In genomic region chr9:134702291-134702690, GRCh38 we compare ENCODE assay signal across 23 cellular contexts.
"Had no signal": no experiment of that assay in that cellular context is flagged by ENCODE, and none has a peak within 500 bp of the region (broad histone marks: within the 10 kb centered on the region; RNA-seq: fewer than 3 reads in every experiment).

No MANE protein-coding gene starts in this region.

- H3K27me3 ChIP-seq: ascending aorta, Peyer's patch had no signal

- DNase-seq: activated B cell treated with CpG ODN at 0.5 μM for 24 hours; activated CD4-positive, alpha-beta T cell treated with anti-CD3 and anti-CD28 coated beads for 1 hour; activated CD4-positive, alpha-beta T cell treated with anti-CD3 and anti-CD28 coated beads, Interleukin-2, amount 10 ng/mL, durations not matched to agents 24 days and 14 days; activated CD4-positive, alpha-beta T cell treated with anti-CD3 and anti-CD28 coated beads, Interleukin-2, amount 50 U/mL, for 48 hours; activated CD8-positive, alpha-beta memory T cell treated with anti-CD3 and anti-CD28 coated beads, Interleukin-2, amount 10 ng/mL, durations not matched to agents 7 days and 5 days; activated effector memory CD4-positive, alpha-beta T cell treated with anti-CD3 and anti-CD28 coated beads, Interleukin-2, amount 50 U/mL, for 16 hours; activated naive CD4-positive, alpha-beta T cell treated with Interleukin-2 at 50 U/mL for 16 hours; activated naive CD8-positive, alpha-beta T cell treated with anti-CD3 and anti-CD28 coated beads, Interleukin-2, amount 50 U/mL, for 24 hours; activated T-cell treated with anti-CD3 and anti-CD28 coated beads, Interleukin-2, amount 50 U/mL, for 24 hours; amniotic stem cell; Karpas-422; MM.1S; NCI-H1436; NCI-H2029 treated with DMSO at 0.1 percent for 48 hours; NCI-H446; NCI-H524; Peyer's patch; SIG-M5; T-cell; T-helper 2 cell had no signal

- H3K9me3 ChIP-seq: ascending aorta, Peyer's patch had no signal

- H3K4me3 ChIP-seq: ascending aorta, K562, Peyer's patch had no signal

- H3K27ac ChIP-seq: ascending aorta, Peyer's patch had no signal

- ATAC-seq: activated CD8-positive, alpha-beta memory T cell treated with anti-CD3 and anti-CD28 coated beads, Interleukin-2, amount 10 ng/mL, durations not matched to agents 7 days and 5 days; activated naive CD4-positive, alpha-beta T cell treated with anti-CD3 and anti-CD28 coated beads, Interleukin-2, amount 50 U/mL, for 72 hours; activated naive CD8-positive, alpha-beta T cell treated with anti-CD3 and anti-CD28 coated beads, Interleukin-2, amount 50 U/mL, for 24 hours; K562; T-cell had no signal
